In genomic region chr12:107539196-107539939, GRCh38 we compare ENCODE assay signal across 16 cellular contexts.
DNase-seq lines count a peak whose midpoint lies in the region; ATAC-seq and TF ChIP-seq lines count a peak whose summit lies in the region.
"Had no signal": no experiment of that assay in that cellular context is flagged by ENCODE, and none has a peak within 500 bp of the region (broad histone marks: within the 10 kb centered on the region; RNA-seq: fewer than 3 reads in every experiment).

No MANE protein-coding gene starts in this region.

- 68 to 93% methylated on average over 2 to 4 of the region's 5 CpGs for WGBS in gastroesophageal sphincter (ENCODE audit: low coverage in 1 of 2), 2 donors

- H3K27me3 ChIP-seq in naive thymus-derived CD4-positive, alpha-beta T cell (ENCODE audit: control insufficient read depth in 2 of 2, insufficient read depth in 2 of 2, low read length in 2 of 2) = no peaks in the 10 kb centered on the region
- H3K27me3 ChIP-seq in gastroesophageal sphincter = no peaks in the 10 kb centered on the region

- TF ChIP-seq POLR2A in gastroesophageal sphincter (IDR thresholded peaks at IDR 0.05) = no peak

- no peaks in the 10 kb centered on the region for H3K4me1 ChIP-seq in naive thymus-derived CD4-positive, alpha-beta T cell (ENCODE audit: control insufficient read depth in 2 of 2, insufficient read depth in 2 of 2, low read length in 2 of 2)
- H3K4me1 ChIP-seq in gastroesophageal sphincter = no peaks in the 10 kb centered on the region

- no peaks in the 10 kb centered on the region for H3K9me3 Mint-ChIP-seq in activated CD8-positive, alpha-beta memory T cell treated with anti-CD3 and anti-CD28 coated beads, Interleukin-2, amount 10 ng/mL, durations not matched to agents 7 days and 5 days (ENCODE audit: low read depth)
- H3K9me3 Mint-ChIP-seq in naive thymus-derived CD4-positive, alpha-beta T cell = peaks cover 0 to 10% (median 0%) of the 10 kb centered on the region in 11 donors
- H3K9me3 Mint-ChIP-seq in natural killer cell treated with Interleukin-12 subunit alpha and Interleukin-12 subunit beta and Interleukin-15 and Interleukin-18, amount 100 ng/mL, for 72 hours = no peaks in the 10 kb centered on the region

- H3K36me3 ChIP-seq in naive thymus-derived CD4-positive, alpha-beta T cell (ENCODE audit: control insufficient read depth in 2 of 3, insufficient read depth in 3 of 3, low read length in 3 of 3) = no peaks in the 10 kb centered on the region
- H3K36me3 ChIP-seq in gastroesophageal sphincter = no peaks in the 10 kb centered on the region

- H3K27me3 Mint-ChIP-seq in activated CD8-positive, alpha-beta memory T cell treated with anti-CD3 and anti-CD28 coated beads, Interleukin-2, amount 10 ng/mL, durations not matched to agents 7 days and 5 days = no peaks in the 10 kb centered on the region
- no peaks in the 10 kb centered on the region for H3K27me3 Mint-ChIP-seq in naive thymus-derived CD4-positive, alpha-beta T cell
- no peaks in the 10 kb centered on the region for H3K27me3 Mint-ChIP-seq in natural killer cell treated with Interleukin-12 subunit alpha and Interleukin-12 subunit beta and Interleukin-15 and Interleukin-18, amount 100 ng/mL, for 72 hours

- no peak for ATAC-seq in activated CD8-positive, alpha-beta memory T cell treated with anti-CD3 and anti-CD28 coated beads, Interleukin-2, amount 10 ng/mL, durations not matched to agents 7 days and 5 days
- ATAC-seq in naive thymus-derived CD4-positive, alpha-beta T cell = peak; percentile 38
- no peak for ATAC-seq in natural killer cell treated with Interleukin-12 subunit alpha and Interleukin-12 subunit beta and Interleukin-15 and Interleukin-18, amount 100 ng/mL, for 72 hours
- no peak for ATAC-seq in gastroesophageal sphincter

- H3K4me1 Mint-ChIP-seq in activated CD8-positive, alpha-beta memory T cell treated with anti-CD3 and anti-CD28 coated beads, Interleukin-2, amount 10 ng/mL, durations not matched to agents 7 days and 5 days = no peaks in the 10 kb centered on the region
- H3K4me1 Mint-ChIP-seq in naive thymus-derived CD4-positive, alpha-beta T cell = peaks cover 6 to 60% (median 32%) of the 10 kb centered on the region in 7 donors
- H3K4me1 Mint-ChIP-seq in natural killer cell treated with Interleukin-12 subunit alpha and Interleukin-12 subunit beta and Interleukin-15 and Interleukin-18, amount 100 ng/mL, for 72 hours (ENCODE audit: low read depth in 2 of 2) = peaks cover 0 to 19% of the 10 kb centered on the region in 2 donors

- no peaks in the 10 kb centered on the region for H3K9me3 ChIP-seq in naive thymus-derived CD4-positive, alpha-beta T cell (ENCODE audit: control insufficient read depth in 2 of 3, low read length in 3 of 3)
- H3K9me3 ChIP-seq in gastroesophageal sphincter = no peaks in the 10 kb centered on the region

- no peak overlapping the region for H3K4me3 ChIP-seq in epithelial cell of proximal tubule (ENCODE audit: low read depth, low read length)
- no peak overlapping the region for H3K4me3 ChIP-seq in naive thymus-derived CD4-positive, alpha-beta T cell (ENCODE audit: low read length)
- no peak overlapping the region for H3K4me3 ChIP-seq in gastroesophageal sphincter
- H3K4me3 ChIP-seq: SK-N-MC had no signal

- H3K27ac Mint-ChIP-seq in activated CD8-positive, alpha-beta memory T cell treated with anti-CD3 and anti-CD28 coated beads, Interleukin-2, amount 10 ng/mL, durations not matched to agents 7 days and 5 days = no peak overlapping the region
- peak overlapping the region in 1 of 9 donors; percentile 41 for H3K27ac Mint-ChIP-seq in naive thymus-derived CD4-positive, alpha-beta T cell
- no peak overlapping the region for H3K27ac Mint-ChIP-seq in natural killer cell treated with Interleukin-12 subunit alpha and Interleukin-12 subunit beta and Interleukin-15 and Interleukin-18, amount 100 ng/mL, for 72 hours

- POLR2A ChIA-PET in naive thymus-derived CD4-positive, alpha-beta T cell (lab: Charles Lee) = no interaction called here

- no peak overlapping the region for H3K4me3 Mint-ChIP-seq in activated CD8-positive, alpha-beta memory T cell treated with anti-CD3 and anti-CD28 coated beads, Interleukin-2, amount 10 ng/mL, durations not matched to agents 7 days and 5 days
- no peak overlapping the region for H3K4me3 Mint-ChIP-seq in naive thymus-derived CD4-positive, alpha-beta T cell
- H3K4me3 Mint-ChIP-seq in natural killer cell treated with Interleukin-12 subunit alpha and Interleukin-12 subunit beta and Interleukin-15 and Interleukin-18, amount 100 ng/mL, for 72 hours = no peak overlapping the region

- intact Hi-C loops in naive thymus-derived CD4-positive, alpha-beta T cell (cut with micrococcal nuclease) = no loop called here

- CTCF ChIA-PET in activated CD8-positive, alpha-beta memory T cell treated with anti-CD3 and anti-CD28 coated beads, Interleukin-2, amount 10 ng/mL, durations not matched to agents 7 days and 5 days (lab: Charles Lee) = interaction anchor here (1.3 kb wide), 1 partner anchor 68 kb away, joined by 3 read pairs; no protein-coding TSS in a partner anchor
- CTCF ChIA-PET in naive thymus-derived CD4-positive, alpha-beta T cell (lab: Charles Lee) = interaction anchor here (0.7 kb wide), 1 partner anchor 33 kb away, joined by 3 read pairs; no protein-coding TSS in a partner anchor

- peak; percentile 37 for DNase-seq in activated CD8-positive, alpha-beta memory T cell treated with anti-CD3 and anti-CD28 coated beads for 24 hours
- DNase-seq in activated CD8-positive, alpha-beta memory T cell treated with anti-CD3 and anti-CD28 coated beads, Interleukin-2, amount 10 ng/mL, durations not matched to agents 7 days and 5 days = no peak
- DNase-seq in epithelial cell of proximal tubule (ENCODE audit: low read depth) = peak; percentile 7
- DNase-seq in naive thymus-derived CD4-positive, alpha-beta T cell = no peak
- DNase-seq in natural killer cell treated with Interleukin-12 subunit alpha and Interleukin-12 subunit beta and Interleukin-15 and Interleukin-18, amount 100 ng/mL, for 72 hours (ENCODE audit: low spot score) = no peak
- no peak for DNase-seq in NCI-H2029 treated with DMSO at 0.1 percent for 48 hours (lab: John Stamatoyannopoulos, UW)
- DNase-seq: Karpas-422, MV-4-11, NCI-H1694, NCI-H2081 treated with DMSO at 0.1 percent for 48 hours, NCI-H446, NCI-H526, Right ventricle myocardium superior had no signal

- no peak for TF ChIP-seq CTCF in epithelial cell of proximal tubule (conservative IDR thresholded peaks at IDR 0.05; ENCODE audit: low read depth, low read length)
- no peak for TF ChIP-seq CTCF in gastroesophageal sphincter (IDR thresholded peaks at IDR 0.05)

- no peak for TF ChIP-seq EP300 in gastroesophageal sphincter (IDR thresholded peaks at IDR 0.05)

- no peak overlapping the region for H3K27ac ChIP-seq in naive thymus-derived CD4-positive, alpha-beta T cell (ENCODE audit: low read depth, low read length)
- no peak overlapping the region for H3K27ac ChIP-seq in gastroesophageal sphincter
- H3K27ac ChIP-seq: C4-2B, SK-N-MC had no signal

- H3K36me3 Mint-ChIP-seq in activated CD8-positive, alpha-beta memory T cell treated with anti-CD3 and anti-CD28 coated beads, Interleukin-2, amount 10 ng/mL, durations not matched to agents 7 days and 5 days = no peaks in the 10 kb centered on the region
- H3K36me3 Mint-ChIP-seq in naive thymus-derived CD4-positive, alpha-beta T cell = peaks cover 3 to 21% (median 11%) of the 10 kb centered on the region in 5 donors
- H3K36me3 Mint-ChIP-seq in natural killer cell treated with Interleukin-12 subunit alpha and Interleukin-12 subunit beta and Interleukin-15 and Interleukin-18, amount 100 ng/mL, for 72 hours = no peaks in the 10 kb centered on the region

Comparison
In these comparisons a context has a peak if more than half of its experiments do, and no peak if none do; other contexts are left out.
1. DNase-seq: peak in activated CD8-positive, alpha-beta memory T cell treated with anti-CD3 and anti-CD28 coated beads for 24 hours (single experiment) and epithelial cell of proximal tubule (single experiment); none in activated CD8-positive, alpha-beta memory T cell treated with anti-CD3 and anti-CD28 coated beads, Interleukin-2, amount 10 ng/mL, durations not matched to agents 7 days and 5 days (single experiment), naive thymus-derived CD4-positive, alpha-beta T cell (0 of 9), natural killer cell treated with Interleukin-12 subunit alpha and Interleukin-12 subunit beta and Interleukin-15 and Interleukin-18, amount 100 ng/mL, for 72 hours (single experiment) and NCI-H2029 treated with DMSO at 0.1 percent for 48 hours (single experiment).